ENCODE assay signal across 10 cellular contexts in genomic region chr12:116558280-116559079, GRCh38. TPM values are rescaled to one million over a fixed set of nuclear protein-coding genes. Genes with fewer than 3 reads are reported as not detected.
DNase-seq lines count a peak whose midpoint lies in the region; ATAC-seq, FAIRE-seq and TF ChIP-seq lines count a peak whose summit lies in the region.
"Had no signal": no experiment of that assay in that cellular context is flagged by ENCODE, and none has a peak within 500 bp of the region (broad histone marks: within the 10 kb centered on the region; RNA-seq: fewer than 3 reads in every experiment).

No MANE protein-coding gene starts in this region.

- no peak overlapping the region for H2AK5ac ChIP-seq in H1 (ENCODE audit: low read depth, low read length)

- 95 to 96% methylated on average over 18 of the region's 18 CpGs for WGBS in GM23248 (ENCODE audit: low coverage in 1 of 2, low lambda C conversion rate in 2 of 2, missing lambda C conversion rate in 2 of 2), 2 experiments
- 92% methylated on average over 18 of the region's 18 CpGs; no CpG with 5 or more reads in 1 of the 2 experiments for WGBS in H1 (ENCODE audit: extremely low coverage in 1 of 2, insufficient coverage in 1 of 2, insufficient read length in 1 of 2, insufficient replicate concordance in 2 of 2, low coverage in 1 of 2, low lambda C conversion rate in 2 of 2, missing lambda C conversion rate in 1 of 2), 2 experiments
- 92% methylated on average over 18 of the region's 18 CpGs for WGBS in right cardiac atrium

- FAIRE-seq in H1 (lab: Jason Lieb, UNC), result no peak
- FAIRE-seq: TTC549 had no signal

- H2BK20ac ChIP-seq in H1 (ENCODE audit: low read length), result no peak overlapping the region

- H3K4me2 ChIP-seq in GM23248 (ENCODE audit: unreplicated experiment), result peak overlapping the region; percentile 32
- H3K4me2 ChIP-seq in H1 (ENCODE audit: insufficient read depth in 1 of 2, low read depth in 2 of 2, low read length in 2 of 2), result no peak overlapping the region

- H3K9ac ChIP-seq in GM23248 (peak overlapping the region; percentile 72), H1 (replicated peaks in 1 of 4; ENCODE audit: extremely low read depth in 1 of 4, low read depth in 3 of 4, low read length in 3 of 4) (no peak overlapping the region; a peak in 1 of 7 replicates)

- TF ChIP-seq EP300 in H1 (IDR thresholded peaks at IDR 0.05; ENCODE audit: borderline replicate concordance in 1 of 2, low read depth in 2 of 2, low read length in 2 of 2), result no peak

- in situ Hi-C loops in GM23248 (cut with MboI), result no loop called here

- no peaks in the 10 kb centered on the region for H3K36me3 ChIP-seq in GM23248 (ENCODE audit: low read depth)
- H3K36me3 ChIP-seq in RWPE2 (ENCODE audit: low read depth), result no peaks in the 10 kb centered on the region
- H3K36me3 ChIP-seq in H1 (ENCODE audit: control insufficient read depth in 2 of 4, insufficient read depth in 4 of 4, low read length in 3 of 4), result no peaks in the 10 kb centered on the region
- H3K36me3 ChIP-seq in WERI-Rb-1, result no peaks in the 10 kb centered on the region
- H3K36me3 ChIP-seq: prostate gland had no signal

- peak overlapping the region; percentile 81 for H2AFZ ChIP-seq in GM23248
- peak overlapping the region; percentile 98; the same call in 1 of the 2 replicates for H2AFZ ChIP-seq in H1 (ENCODE audit: low read length)

- ATAC-seq in RWPE2 (ENCODE audit: low read depth) (no peak), right cardiac atrium (no peak)

- no peak overlapping the region for H3K4me3 ChIP-seq in GM23248
- no peak overlapping the region for H3K4me3 ChIP-seq in RWPE2 (ENCODE audit: severe bottlenecking)
- no peak overlapping the region for H3K4me3 ChIP-seq in H1 (ENCODE audit: extremely low read depth in 1 of 4, insufficient read depth in 2 of 4, low read depth in 3 of 4, low read length in 4 of 4)
- H3K4me3 ChIP-seq in skin epidermis, result no peak overlapping the region
- no peak overlapping the region for H3K4me3 ChIP-seq in right cardiac atrium (ENCODE audit: low read length)
- no peak overlapping the region for H3K4me3 ChIP-seq in WERI-Rb-1 (ENCODE audit: low read depth, low read length)
- H3K4me3 ChIP-seq: prostate gland had no signal

- no peak overlapping the region for H2BK120ac ChIP-seq in H1 (replicated peaks; ENCODE audit: low read depth, low read length)

- no peaks in the 10 kb centered on the region for H3K79me2 ChIP-seq in GM23248 (ENCODE audit: insufficient read depth)
- H3K79me2 ChIP-seq in H1 (ENCODE audit: control insufficient read depth in 1 of 2, insufficient read depth in 2 of 2, low read length in 2 of 2), result no peaks in the 10 kb centered on the region

- intact Hi-C loops in right cardiac atrium (cut with DNase I), result no loop called here

- peak overlapping the region; percentile 11 for H4K91ac ChIP-seq in H1 (replicated peaks; ENCODE audit: insufficient read length, low read length)

- no peak overlapping the region for H4K5ac ChIP-seq in H1 (ENCODE audit: insufficient read length, low read depth, low read length)

- H3K9me3 ChIP-seq in GM23248 (ENCODE audit: low read depth) (no peaks in the 10 kb centered on the region), RWPE2 (ENCODE audit: severe bottlenecking) (peaks cover 5% of the 10 kb centered on the region), H1 (ENCODE audit: insufficient read depth in 2 of 2, low read depth in 1 of 2, low read length in 1 of 2) (no peaks in the 10 kb centered on the region), right cardiac atrium (ENCODE audit: control insufficient read depth, low read length) (no peaks in the 10 kb centered on the region), WERI-Rb-1 (ENCODE audit: severe bottlenecking) (peaks cover 4% of the 10 kb centered on the region)
- H3K9me3 ChIP-seq: prostate gland had no signal

- H3K27ac ChIP-seq in GM23248, result peak overlapping the region; percentile 87
- peak overlapping the region; percentile 33 for H3K27ac ChIP-seq in RWPE2 (ENCODE audit: poor library complexity, severe bottlenecking)
- no peak overlapping the region; the same call in 1 of the 2 replicates for H3K27ac ChIP-seq in H1 (ENCODE audit: low read depth, low read length)
- peak overlapping the region; percentile 2 to 90 (median 77) for H3K27ac ChIP-seq in skin epidermis
- H3K27ac ChIP-seq in right cardiac atrium (ENCODE audit: low read length), result no peak overlapping the region
- H3K27ac ChIP-seq in WERI-Rb-1, result no peak overlapping the region

- no peak for TF ChIP-seq POLR2A in H1 (IDR thresholded peaks at IDR 0.05; ENCODE audit: control extremely low read depth in 1 of 2, low read depth in 2 of 2, low read length in 2 of 2)

- H3K9me2 ChIP-seq in GM23248 (ENCODE audit: insufficient read depth), result no peaks in the 10 kb centered on the region

- H4K20me1 ChIP-seq in GM23248 (ENCODE audit: insufficient read depth) (no peaks in the 10 kb centered on the region), H1 (replicated peaks in 1 of 2; ENCODE audit: control insufficient read depth in 1 of 2, insufficient read depth in 2 of 2, low read length in 2 of 2) (no peaks in the 10 kb centered on the region)

- CTCF ChIA-PET in H1 (lab: Charles Lee; ENCODE audit: partially characterized antibody), result interaction anchor here (0.7 to 1.4 kb wide), 5 partner anchors 11 to 82 kb away, joined by 3 to 4 read pairs (median 3); no protein-coding TSS in a partner anchor

- peaks cover 17% of the 10 kb centered on the region for H3K4me1 ChIP-seq in GM23248 (ENCODE audit: insufficient read depth)
- H3K4me1 ChIP-seq in RWPE2 (ENCODE audit: insufficient read depth, poor library complexity, severe bottlenecking), result peaks cover 11% of the 10 kb centered on the region
- peaks cover 2 to 5% (median 4%) of the 10 kb centered on the region in 4 experiments for H3K4me1 ChIP-seq in H1 (replicated peaks in 1 of 4; ENCODE audit: control insufficient read depth in 3 of 4, insufficient read depth in 4 of 4, low read length in 3 of 4)
- H3K4me1 ChIP-seq in right cardiac atrium (ENCODE audit: control insufficient read depth, insufficient read depth, low read length), result no peaks in the 10 kb centered on the region
- H3K4me1 ChIP-seq: prostate gland had no signal

- no peak overlapping the region for H2BK15ac ChIP-seq in H1 (ENCODE audit: low read length)

- no peak overlapping the region for H3K14ac ChIP-seq in H1 (ENCODE audit: insufficient read length)

- no peak overlapping the region for H3K56ac ChIP-seq in H1 (replicated peaks; ENCODE audit: insufficient read length, low read depth, low read length)

- no peak overlapping the region; the same call in 1 of the 2 replicates for H4K8ac ChIP-seq in H1 (ENCODE audit: extremely low read depth, insufficient read depth, low read length)

- no peak for DNase-seq in GM23248
- DNase-seq in RWPE2 (ENCODE audit: low spot score), result no peak
- DNase-seq in H1 (ENCODE audit: low read depth in 1 of 2, low spot score in 2 of 2), result no peak
- no peak for DNase-seq in NCI-H1436 treated with DMSO at 0.1 percent for 48 hours (lab: John Stamatoyannopoulos, UW)
- DNase-seq in right cardiac atrium, result no peak
- DNase-seq in WERI-Rb-1, result no peak
- DNase-seq: NCI-H2029 treated with DMSO at 0.1 percent for 48 hours had no signal

- no peak overlapping the region for H2BK5ac ChIP-seq in H1 (ENCODE audit: low read depth, low read length)

- POLR2A ChIA-PET in H1 (lab: Charles Lee; ENCODE audit: partially characterized antibody), result interaction anchor here (1.2 to 1.3 kb wide), 2 partner anchors 19 to 34 kb away, joined by 3 to 7 read pairs; no protein-coding TSS in a partner anchor

- H3K23me2 ChIP-seq in H1 (ENCODE audit: low read depth, low read length), result no peaks in the 10 kb centered on the region

- H3K18ac ChIP-seq in H1 (ENCODE audit: extremely low read depth, low read length), result 0 out of 2 replicates have a peak overlapping the region, but pooled peaks have one; percentile 17

- no peak overlapping the region for H3K23ac ChIP-seq in H1 (ENCODE audit: insufficient read length)

- peaks cover 11% of the 10 kb centered on the region; the same call in 1 of the 2 replicates for H3F3A ChIP-seq in GM23248 (ENCODE audit: insufficient read depth)

- TF ChIP-seq CTCF in RWPE2 (IDR thresholded peaks at IDR 0.05; ENCODE audit: poor library complexity, severe bottlenecking) (no peak), H1 (IDR thresholded peaks at IDR 0.05; ENCODE audit: control extremely low read depth in 1 of 3, insufficient read depth in 1 of 3, low read depth in 1 of 3, low read length in 3 of 3) (no peak), WERI-Rb-1 (IDR thresholded peaks at IDR 0.05; ENCODE audit: low read depth, low read length) (no peak)

- no peaks in the 10 kb centered on the region for H3K27me3 ChIP-seq in GM23248 (replicated peaks; ENCODE audit: insufficient read depth)
- H3K27me3 ChIP-seq in RWPE2 (ENCODE audit: insufficient read depth, poor library complexity, severe bottlenecking), result no peaks in the 10 kb centered on the region
- no peaks in the 10 kb centered on the region for H3K27me3 ChIP-seq in H1 (replicated peaks in 1 of 4; ENCODE audit: control insufficient read depth in 3 of 4, extremely low read depth in 1 of 4, insufficient read depth in 3 of 4, low read length in 3 of 4)
- H3K27me3 ChIP-seq in right cardiac atrium (ENCODE audit: control insufficient read depth, insufficient read depth), result no peaks in the 10 kb centered on the region
- H3K27me3 ChIP-seq in WERI-Rb-1 (ENCODE audit: insufficient read depth, low read depth, severe bottlenecking), result no peaks in the 10 kb centered on the region

- no peak overlapping the region for H2BK12ac ChIP-seq in H1 (ENCODE audit: low read depth, low read length)

- no peak for TF ChIP-seq RAD21 in H1 (IDR thresholded peaks at IDR 0.05 in 1 of 2, conservative IDR thresholded peaks at IDR 0.05 in 1 of 2; ENCODE audit: low read depth in 2 of 2, low read length in 2 of 2)

- no peak overlapping the region for H3K4ac ChIP-seq in H1 (replicated peaks; ENCODE audit: insufficient read length, low read depth, low read length)

- H3K79me1 ChIP-seq in H1 (ENCODE audit: low read depth, low read length), result no peaks in the 10 kb centered on the region

TF ChIP-seq in H1, 55 proteins besides CTCF, POLR2A, EP300 and RAD21 (continues in another document):
- TF ChIP-seq KDM4A (IDR thresholded peaks at IDR 0.05; ENCODE audit: low read depth, low read length, severe bottlenecking) (no peak), SIX5 (IDR thresholded peaks at IDR 0.05; ENCODE audit: low read depth, low read length) (no peak)

RNA-seq across cellular contexts. Expression of gene MAP1LC3B2, which starts 0.7 kb away (rescaled TPM):
- 0.32 and 0.63 TPM in 2 replicates for total RNA-seq in GM23248 (2014; rRNA removed; shearing (Covaris generic))
- polyA plus RNA-seq in GM23248 (2016; fragmentation: Nextera tagmentation; extraction: Ambion mirVana) (8.4 and 9.0 TPM in 2 replicates), H1 (2011; rRNA removed) (0.39 TPM in 2 replicates), right cardiac atrium (2.9 TPM)
- 1.3 and 1.5 TPM in 2 replicates for total RNA-seq in H1 (2021; fragmentation: NEBNext Ultra II Directional; extraction: Animal tissue kit (Norgen Biotek cat#: 25700))
- 0.93 TPM for polyA plus RNA-seq in H1 (2011; cell fraction: cytosol; rRNA removed)
- 2.5 TPM for polyA plus RNA-seq in H1 (2011; cell fraction: nucleus; rRNA removed)
- 3.1 to 5.2 TPM (median 3.9 TPM) in 4 replicates for polyA plus RNA-seq in H1 (2012, experiment 1 of 2)
- polyA plus RNA-seq in H1 (2012, experiment 2 of 2), result not detected
- polyA plus RNA-seq in H1 (2013, experiment 1 of 2), result 0.28 TPM
- 0.22 TPM for polyA plus RNA-seq in H1 (2013, experiment 2 of 2)
- polyA minus RNA-seq in H1 (2011; rRNA and poly(A)+ RNA removed), result 0.73 and 2.6 TPM in 2 replicates
- polyA minus RNA-seq in H1 (2011; cell fraction: cytosol; rRNA and poly(A)+ RNA removed), result not detected
- 2.1 TPM for polyA minus RNA-seq in H1 (2011; cell fraction: nucleus; rRNA and poly(A)+ RNA removed)
- 1 to 10 TPM; 1.9 to 2.7 (median 2.2) TPM for total RNA-seq in right cardiac atrium

Comparison
In these comparisons a context has a peak if more than half of its experiments do, and no peak if none do; other contexts are left out.
1. H3K27ac ChIP-seq: peak in GM23248 (single experiment), RWPE2 (single experiment) and skin epidermis (21 of 21); none in H1 (single experiment), right cardiac atrium (single experiment) and WERI-Rb-1 (single experiment).